ENCODE assay signal across 12 cellular contexts in the genomic region with DNA sequence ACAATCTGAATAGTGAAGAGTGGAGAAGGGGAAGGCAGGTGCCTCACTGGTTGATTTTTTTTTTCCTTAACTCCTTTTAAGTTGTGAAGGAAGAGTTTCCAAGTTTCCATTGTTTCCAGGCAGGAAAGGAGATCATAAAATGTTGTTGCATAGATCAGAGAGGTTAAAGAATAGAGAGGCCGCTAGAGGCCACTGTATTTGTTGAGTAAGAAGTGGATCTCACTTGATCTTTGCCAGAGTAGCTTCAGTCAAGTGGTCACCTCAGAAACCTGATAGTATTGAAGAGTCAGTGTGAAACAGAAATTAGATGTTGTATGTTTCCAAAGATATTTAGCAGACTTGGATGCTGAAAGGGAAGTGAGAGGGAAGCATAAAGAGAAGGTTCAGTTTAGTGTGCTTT. TPM values are rescaled to one million over a fixed set of nuclear protein-coding genes. Genes with fewer than 3 reads are reported as not detected.
DNase-seq lines count a peak whose midpoint lies in the region; ATAC-seq, FAIRE-seq and TF ChIP-seq lines count a peak whose summit lies in the region.
"Had no signal": no experiment of that assay in that cellular context is flagged by ENCODE, and none has a peak within 500 bp of the region (broad histone marks: within the 10 kb centered on the region; RNA-seq: fewer than 3 reads in every experiment).

No MANE protein-coding gene starts in this region.

- peak; percentile 49 for TF ChIP-seq CTCF in 22Rv1 (IDR thresholded peaks at IDR 0.05)
- TF ChIP-seq CTCF in kidney epithelial cell (IDR thresholded peaks at IDR 0.05; ENCODE audit: insufficient read depth, low read length, poor library complexity, severe bottlenecking) = peak; percentile 41
- TF ChIP-seq CTCF in foreskin fibroblast (IDR thresholded peaks at IDR 0.05; ENCODE audit: low read depth, low read length) = no peak

- H3K36me3 ChIP-seq in kidney epithelial cell (ENCODE audit: control insufficient read depth, insufficient read depth, low read length) = no peaks in the 10 kb centered on the region
- H3K36me3 ChIP-seq: BLaER1 treated with 17β-estradiol and CSF1 and Interleukin-3, amounts not matched to agents 10 nM and 100 nM; cardiac muscle cell had no signal

- no peak overlapping the region for H3K27ac ChIP-seq in 22Rv1
- H3K27ac ChIP-seq: BLaER1 treated with 17β-estradiol and CSF1 and Interleukin-3, amounts not matched to agents 10 nM and 100 nM; cardiac muscle cell had no signal

- no peak for ATAC-seq in T-helper 17 cell
- no peak for ATAC-seq in left ventricle myocardium superior
- ATAC-seq: stimulated activated naive CD8-positive, alpha-beta T cell treated with anti-CD3 and anti-CD28 coated beads, Interleukin-15, Interleukin-2, amounts not matched to agents 100 U/mL and 50 U/mL, for 24 hours had no signal

- H3K27me3 Mint-ChIP-seq in T-helper 17 cell = no peaks in the 10 kb centered on the region

- no peaks in the 10 kb centered on the region for H3K9me3 ChIP-seq in T-helper 17 cell (ENCODE audit: control insufficient read depth, low read length, poor library complexity, severe bottlenecking)
- H3K9me3 ChIP-seq: BLaER1 treated with 17β-estradiol and CSF1 and Interleukin-3, amounts not matched to agents 10 nM and 100 nM had no signal

- H3K4me1 Mint-ChIP-seq in T-helper 17 cell = no peaks in the 10 kb centered on the region

- H3K4me3 ChIP-seq in kidney epithelial cell (ENCODE audit: low read depth, low read length) (no peak overlapping the region), foreskin fibroblast (ENCODE audit: low read depth in 1 of 2, low read length in 2 of 2) (no peak overlapping the region)
- H3K4me3 ChIP-seq: BLaER1 treated with 17β-estradiol and CSF1 and Interleukin-3, amounts not matched to agents 10 nM and 100 nM; cardiac muscle cell had no signal

- no peaks in the 10 kb centered on the region for H3K27me3 ChIP-seq in kidney epithelial cell (ENCODE audit: control insufficient read depth, insufficient read depth, low read length)
- H3K27me3 ChIP-seq: BLaER1 treated with 17β-estradiol and CSF1 and Interleukin-3, amounts not matched to agents 10 nM and 100 nM; cardiac muscle cell had no signal

- peak; percentile 30 for DNase-seq in HT-29 (ENCODE audit: low spot score)
- DNase-seq in RCC 7860 (ENCODE audit: low spot score) = peak; percentile 41
- DNase-seq in kidney epithelial cell (ENCODE audit: low read depth) = no peak
- no peak for DNase-seq in T-helper 17 cell
- DNase-seq in foreskin fibroblast = no peak
- DNase-seq in left ventricle myocardium superior = no peak
- DNase-seq in stimulated activated CD4-positive, alpha-beta T cell treated with anti-CD3 and anti-CD28 coated beads, Interleukin-4, amount 100 ng/mL, for 24 hours = no peak
- DNase-seq: HCEC 1CT; stimulated activated naive CD8-positive, alpha-beta T cell treated with anti-CD3 and anti-CD28 coated beads, Interleukin-15, Interleukin-2, amounts not matched to agents 100 U/mL and 50 U/mL, for 24 hours had no signal

- no peak overlapping the region for H3K4me3 Mint-ChIP-seq in T-helper 17 cell

- intact Hi-C loops in left ventricle myocardium superior (cut with micrococcal nuclease) = no loop called here

- no peak overlapping the region for H3K27ac Mint-ChIP-seq in T-helper 17 cell

- peak; percentile 60 for FAIRE-seq in RCC 7860 (lab: Jason Lieb, UNC)

- no peaks in the 10 kb centered on the region for H3K36me3 Mint-ChIP-seq in T-helper 17 cell (ENCODE audit: low read depth)

RNA-seq across cellular contexts. Expression of a gene that starts 17.6 kb away (rescaled TPM):
- 0.10 TPM in 1 of 2 replicates, not detected in the other for total RNA-seq in HT-29 (2014; rRNA removed; shearing (Covaris generic))
- total RNA-seq in kidney epithelial cell (2.3 and 3.5 TPM in 2 replicates), T-helper 17 cell (not detected), left ventricle myocardium superior (not detected)

Comparison
In these comparisons a context has a peak if more than half of its experiments do, and no peak if none do; other contexts are left out.
1. DNase-seq: peak in HT-29 (single experiment) and RCC 7860 (single experiment); none in kidney epithelial cell (single experiment), T-helper 17 cell (0 of 3), foreskin fibroblast (0 of 2), left ventricle myocardium superior (single experiment) and stimulated activated CD4-positive, alpha-beta T cell treated with anti-CD3 and anti-CD28 coated beads, Interleukin-4, amount 100 ng/mL, for 24 hours (single experiment).